Comparison of ENCODE assay signal across 18 cellular contexts in the genomic region with DNA sequence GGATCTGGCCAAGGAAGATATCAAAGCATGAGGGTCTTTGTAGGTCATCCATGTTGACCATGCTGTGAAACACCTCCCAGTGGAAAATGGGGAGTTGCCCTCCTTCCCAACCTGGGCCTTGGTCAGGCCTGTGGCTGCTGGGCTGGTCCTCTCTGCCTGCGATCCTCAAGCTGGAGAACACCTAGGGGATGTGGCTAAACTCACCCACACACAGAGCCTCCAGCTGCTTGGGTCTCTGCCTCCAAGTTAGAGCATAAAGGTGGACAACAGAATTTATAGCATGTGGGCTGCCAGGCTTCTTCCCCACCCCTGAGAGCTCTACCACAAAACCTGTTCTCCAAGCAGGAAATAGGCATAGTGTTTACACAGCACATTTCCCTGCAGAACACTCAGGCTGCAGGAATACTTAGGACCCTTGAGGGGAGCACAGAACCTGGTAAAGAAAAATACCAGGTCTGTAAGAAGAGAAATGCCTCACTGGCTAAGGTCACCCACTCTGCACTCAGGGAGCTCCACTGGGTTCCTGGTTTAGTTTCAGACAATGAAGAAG. TPM values are rescaled to one million over a fixed set of nuclear protein-coding genes. Genes with fewer than 3 reads are reported as not detected.
DNase-seq lines count a peak whose midpoint lies in the region; ATAC-seq and TF ChIP-seq lines count a peak whose summit lies in the region.
"Had no signal": no experiment of that assay in that cellular context is flagged by ENCODE, and none has a peak within 500 bp of the region (broad histone marks: within the 10 kb centered on the region; RNA-seq: fewer than 3 reads in every experiment).

SFTPA2 (minus strand) TSS at position 248 of the 550 bp plus-strand sequence. CDS start 924 bp downstream, outside the sequence.

- TF ChIP-seq CTCF in epithelial cell of esophagus (IDR thresholded peaks at IDR 0.05; ENCODE audit: insufficient read depth, low read depth, low read length, missing control alignments) (no peak), lung (IDR thresholded peaks at IDR 0.05; ENCODE audit: control extremely low read depth, extremely low read depth) (no peak), gastroesophageal sphincter (IDR thresholded peaks at IDR 0.05) (no peak)

- no peaks in the 10 kb centered on the region for H3K27me3 ChIP-seq in lung (ENCODE audit: control insufficient read depth, insufficient read depth)
- H3K27me3 ChIP-seq in gastroesophageal sphincter: peaks cover 13% of the 10 kb centered on the region

- ATAC-seq in lung (ENCODE audit: insufficient read depth, low FRiP score) (peak; percentile 3), HG02938 (IDR thresholded peaks at IDR 0.05; ENCODE audit: unreplicated experiment) (no peak), gastroesophageal sphincter (no peak)
- ATAC-seq: HepG2 had no signal

- H3K27ac ChIP-seq in lung (ENCODE audit: low read depth in 1 of 2, low read length in 1 of 2) (peak within 1 kb of the TSS in 1 of 2 donors; percentile 61), gastroesophageal sphincter (no peak within 1 kb of the TSS)
- H3K27ac ChIP-seq: 22Rv1, RWPE1 had no signal

- TF ChIP-seq POLR2A in gastroesophageal sphincter (IDR thresholded peaks at IDR 0.05): no peak

- WGBS in lung, 2 donors: 56 to 60% methylated on average over 1 of the region's 1 CpG
- WGBS in gastroesophageal sphincter (ENCODE audit: low coverage in 1 of 2), 2 donors: no CpG with 5 or more reads among the region's 1 CpG

- no peak for TF ChIP-seq EP300 in gastroesophageal sphincter (IDR thresholded peaks at IDR 0.05)

- DNase-seq in NCI-H2029 (lab: John Stamatoyannopoulos, UW): peak; percentile 13
- DNase-seq in NCI-H2029 treated with DMSO at 0.1 percent for 48 hours (lab: John Stamatoyannopoulos, UW): no peak
- peak; percentile 18 for DNase-seq in epithelial cell of esophagus (ENCODE audit: low read depth)
- DNase-seq in lung (ENCODE audit: low spot score): no peak
- DNase-seq in CD1c-positive myeloid dendritic cell (ENCODE audit: extremely low spot score): no peak
- DNase-seq in ACHN: no peak
- DNase-seq: CD4-positive, CD25-positive, alpha-beta regulatory T cell; KG1; MV-4-11; NCI-H1694 treated with DMSO at 0.1 percent for 48 hours; NCI-H524; NCI-H82 had no signal

- H3K36me3 ChIP-seq in lung (ENCODE audit: control insufficient read depth in 2 of 2, insufficient read depth in 2 of 2, low read length in 2 of 2): no peaks in the 10 kb centered on the region
- H3K36me3 ChIP-seq in gastroesophageal sphincter: no peaks in the 10 kb centered on the region

- H3K4me3 ChIP-seq in epithelial cell of esophagus (ENCODE audit: low read length) (no peak within 1 kb of the TSS), lung (peak within 1 kb of the TSS; percentile 15), gastroesophageal sphincter (no peak within 1 kb of the TSS)

- in situ Hi-C loops in ACHN (cut with HindIII; ENCODE audit: low pct_ligation_motif_present, low pct_unique_long_range_greater_than_20kb, low sequenced_read_pairs): no loop called here

- no peaks in the 10 kb centered on the region for H3K9me3 ChIP-seq in lung (ENCODE audit: control insufficient read depth in 2 of 2, insufficient read depth in 1 of 2, low read length in 1 of 2)
- no peaks in the 10 kb centered on the region for H3K9me3 ChIP-seq in gastroesophageal sphincter

- peaks cover 0 to 3% of the 10 kb centered on the region in 2 donors for H3K4me1 ChIP-seq in lung (ENCODE audit: control insufficient read depth in 2 of 2, insufficient read depth in 2 of 2, low read length in 2 of 2)
- H3K4me1 ChIP-seq in gastroesophageal sphincter: peaks cover 0 to 5% (median 0%) of the 10 kb centered on the region in 3 donors

RNA-seq across cellular contexts. Expression of gene SFTPA2, which starts in this region (rescaled TPM):
- total RNA-seq in lung: 1,000 to 10,000 TPM in 1 of 2 donors, 100 to 1,000 TPM in 1; 921 to 7,888 TPM
- polyA plus RNA-seq in lung: over 10,000 TPM in 1 of 2 donors, 1,000 to 10,000 TPM in 1; 4,237 to 22,611 TPM
- under 1 TPM in 1 of 4 donors, not detected in 3; 0.16 TPM for total RNA-seq in gastroesophageal sphincter
- total RNA-seq: CD4-positive, CD25-positive, alpha-beta regulatory T cell; HepG2 had no signal
- polyA plus RNA-seq: AG04450; CD4-positive, CD25-positive, alpha-beta regulatory T cell had no signal

Comparison
In these comparisons a context has a peak if more than half of its experiments do, and no peak if none do; other contexts are left out.
1. RNA of gene SFTPA2 (total RNA-seq): 921 to 7,888 TPM in lung; 0.16 TPM in gastroesophageal sphincter; every median in the first group is over 100 times any median in the second.
2. DNase-seq: peak in NCI-H2029 (single experiment) and epithelial cell of esophagus (single experiment); none in NCI-H2029 treated with DMSO at 0.1 percent for 48 hours (single experiment), lung (single experiment), CD1c-positive myeloid dendritic cell (single experiment) and ACHN (single experiment).